ENCODE assay signal across 8 cellular contexts in the genomic region with DNA sequence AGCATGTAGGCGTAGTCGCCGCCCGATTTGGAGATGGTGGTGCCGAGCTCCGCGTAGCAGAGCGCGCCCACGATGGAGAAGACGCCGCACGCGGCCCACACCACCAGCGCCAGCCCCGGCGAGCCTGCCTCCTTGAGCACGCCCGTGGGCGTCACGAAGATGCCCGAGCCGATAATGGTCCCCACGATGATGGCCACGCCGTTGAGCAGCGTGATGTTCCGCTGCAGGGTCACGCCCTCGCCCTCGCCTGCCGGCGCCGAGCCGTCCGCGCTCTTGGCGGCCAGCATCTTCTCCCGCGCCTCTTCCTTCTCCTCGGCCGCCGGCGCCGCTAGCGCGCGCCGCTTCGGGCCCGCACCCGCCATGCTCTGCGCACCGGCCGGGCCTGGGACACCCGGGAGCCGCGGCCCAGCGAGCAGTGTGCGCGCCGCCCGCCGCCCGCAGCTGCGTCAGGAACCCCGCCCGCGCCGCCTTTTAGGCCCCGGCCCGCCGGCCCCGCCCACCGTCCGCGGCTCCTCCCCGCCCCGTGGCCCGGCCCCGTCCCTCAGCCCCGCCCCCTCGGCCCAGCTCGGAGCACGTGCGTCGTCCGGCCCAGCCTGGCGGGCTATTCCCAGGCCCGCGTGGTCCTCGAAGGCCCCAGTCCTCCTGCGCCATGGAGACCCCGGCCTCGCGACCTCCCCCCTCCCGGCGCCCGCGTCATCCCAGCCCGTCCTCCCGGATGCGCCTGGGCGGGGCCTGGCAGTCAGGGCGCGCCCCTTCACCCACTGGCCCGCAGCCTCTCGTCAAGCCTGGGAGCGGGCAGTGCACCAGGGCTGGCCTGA.
DNase-seq lines count a peak whose midpoint lies in the region; ATAC-seq and TF ChIP-seq lines count a peak whose summit lies in the region.
"Not testable (repeated sequence)": the region's sequence is repeated elsewhere in the genome, so short reads cannot be mapped to it uniquely, and the experiment has no call there.

A gene (minus strand): TSS at position 447 of the 818 bp plus-strand sequence. CDS start 85 bp downstream, at position 362.

- DNase-seq in 8988T (peak; percentile 51), NCI-H748 (lab: John Stamatoyannopoulos, UW; ENCODE audit: unreplicated experiment) (peak; percentile 63), choroid plexus epithelial cell (ENCODE audit: low read depth) (peak; percentile 78), kidney glomerular epithelial cell (lab: John Stamatoyannopoulos, UW) (peak; percentile 30)
- DNase-seq in activated CD4-positive, alpha-beta T cell treated with anti-CD3 and anti-CD28 coated beads, Interleukin-2, amount 50 U/mL, for 24 hours (ENCODE audit: low read depth in 1 of 2, low spot score in 1 of 2) = peak; percentile 82 to 88
- peak; percentile 80 to 87 for DNase-seq in stimulated activated CD4-positive, alpha-beta T cell treated with anti-CD3 and anti-CD28 coated beads, Interleukin-12 subunit alpha, Interleukin-12 subunit beta, amount 100 ng/mL, for 24 hours (ENCODE audit: low read depth in 2 of 2)

- not testable (repeated sequence) for TF ChIP-seq CTCF in choroid plexus epithelial cell (conservative IDR thresholded peaks at IDR 0.05; ENCODE audit: low read depth, low read length)

- peak; percentile 70 for ATAC-seq in GM18867 (IDR thresholded peaks at IDR 0.05; ENCODE audit: unreplicated experiment)
- ATAC-seq in HG03095 (IDR thresholded peaks at IDR 0.05; ENCODE audit: unreplicated experiment) = peak; percentile 55

- peak within 1 kb of the TSS; percentile 69 for H3K4me3 ChIP-seq in choroid plexus epithelial cell (ENCODE audit: low read depth, low read length)

Comparison
In these comparisons a context has a peak if more than half of its experiments do, and no peak if none do; other contexts are left out.
1. Peak in every context shown above with its lines: DNase-seq, ATAC-seq and H3K4me3 ChIP-seq.
2. DNase-seq: peak in every context shown above with its lines; median percentile 85 in activated CD4-positive, alpha-beta T cell treated with anti-CD3 and anti-CD28 coated beads, Interleukin-2, amount 50 U/mL, for 24 hours; 84 in stimulated activated CD4-positive, alpha-beta T cell treated with anti-CD3 and anti-CD28 coated beads, Interleukin-12 subunit alpha, Interleukin-12 subunit beta, amount 100 ng/mL, for 24 hours; 78 in choroid plexus epithelial cell; 63 in NCI-H748; 51 in 8988T; 30 in kidney glomerular epithelial cell.